10 cellular contexts compared by ENCODE assay signal in the genomic region with DNA sequence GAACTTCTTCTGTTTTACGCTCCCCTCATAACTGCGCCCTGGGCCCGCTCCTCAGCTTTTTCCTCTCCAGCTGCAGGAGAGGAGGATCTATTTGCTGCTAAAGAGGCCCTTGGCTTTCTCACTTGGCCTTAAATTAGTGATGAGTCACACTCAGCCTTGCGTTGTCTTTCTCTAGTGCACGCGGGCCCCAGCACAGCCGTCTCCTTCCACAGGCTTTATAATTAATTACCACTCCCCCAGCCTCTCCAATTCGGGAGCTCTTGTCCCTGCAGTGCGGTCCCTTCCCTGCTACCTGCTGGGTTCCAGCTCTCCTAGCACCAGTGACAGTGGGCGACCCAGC. TPM values are rescaled to one million over a fixed set of nuclear protein-coding genes. Genes with fewer than 3 reads are reported as not detected.
DNase-seq lines count a peak whose midpoint lies in the region; ATAC-seq and TF ChIP-seq lines count a peak whose summit lies in the region.
"Had no signal": no experiment of that assay in that cellular context is flagged by ENCODE, and none has a peak within 500 bp of the region (broad histone marks: within the 10 kb centered on the region; RNA-seq: fewer than 3 reads in every experiment).

No MANE protein-coding gene starts in this region.

- no peak overlapping the region for H3K27ac ChIP-seq in right atrium auricular region
- no peak overlapping the region for H3K27ac ChIP-seq in stomach smooth muscle (ENCODE audit: low read length)
- H3K27ac ChIP-seq: heart right ventricle had no signal

- in situ Hi-C loops in G401 (cut with HindIII; ENCODE audit: low sequenced_read_pairs) = no loop called here

- no peak for ATAC-seq in GM21360 (IDR thresholded peaks at IDR 0.05; ENCODE audit: unreplicated experiment)
- no peak for ATAC-seq in HG02885 (IDR thresholded peaks at IDR 0.05; ENCODE audit: poor library complexity, unreplicated experiment)

- no peak overlapping the region for H3K9ac ChIP-seq in stomach smooth muscle (ENCODE audit: low read length in 2 of 2)

- no peaks in the 10 kb centered on the region for H3K36me3 ChIP-seq in right atrium auricular region
- H3K36me3 ChIP-seq in stomach smooth muscle (ENCODE audit: control insufficient read depth in 2 of 2, insufficient read depth in 2 of 2, low read length in 2 of 2) = no peaks in the 10 kb centered on the region
- H3K36me3 ChIP-seq: heart right ventricle had no signal

- H3K9me3 ChIP-seq in right atrium auricular region (no peaks in the 10 kb centered on the region), stomach smooth muscle (ENCODE audit: control insufficient read depth in 2 of 2, low read length in 2 of 2) (no peaks in the 10 kb centered on the region)
- H3K9me3 ChIP-seq: heart right ventricle had no signal

- no peak overlapping the region for H3K4me3 ChIP-seq in right atrium auricular region
- H3K4me3 ChIP-seq in foreskin fibroblast (ENCODE audit: low read depth in 1 of 2, low read length in 2 of 2) = no peak overlapping the region
- peak overlapping the region; percentile 22 to 38 for H3K4me3 ChIP-seq in stomach smooth muscle (ENCODE audit: low read length in 2 of 2)
- H3K4me3 ChIP-seq: heart right ventricle had no signal

- H3K4me1 ChIP-seq in right atrium auricular region = peaks cover 0 to 7% of the 10 kb centered on the region in 2 donors
- H3K4me1 ChIP-seq in stomach smooth muscle (ENCODE audit: control insufficient read depth, insufficient read depth, low read length) = no peaks in the 10 kb centered on the region
- H3K4me1 ChIP-seq: heart right ventricle had no signal

- DNase-seq in cardiac septum (ENCODE audit: low spot score) (peak; percentile 20), right atrium auricular region (ENCODE audit: low spot score) (no peak), NOMO-1 treated with dmso at 0.1 percent for 144 hours (lab: John Stamatoyannopoulos, UW; ENCODE audit: unreplicated experiment) (peak; percentile 16), foreskin fibroblast (peak; percentile 29 to 70), G401 (ENCODE audit: low spot score) (no peak)
- DNase-seq: activated CD4-positive, alpha-beta T cell treated with anti-CD3 and anti-CD28 coated beads for 1 hour; heart right ventricle had no signal

- H3K27me3 ChIP-seq in right atrium auricular region = no peaks in the 10 kb centered on the region
- no peaks in the 10 kb centered on the region for H3K27me3 ChIP-seq in stomach smooth muscle (ENCODE audit: control insufficient read depth in 1 of 2, insufficient read depth in 2 of 2, low read length in 2 of 2)
- H3K27me3 ChIP-seq: heart right ventricle had no signal

- TF ChIP-seq CTCF in right atrium auricular region (IDR thresholded peaks at IDR 0.05) (no peak), foreskin fibroblast (IDR thresholded peaks at IDR 0.05; ENCODE audit: low read depth, low read length) (no peak)

- intact Hi-C loops in cardiac septum (cut with DNase I) = no loop called here

RNA-seq across cellular contexts. Expression of a gene that starts 25.2 kb away (rescaled TPM):
- total RNA-seq in cardiac septum (10.3 TPM), right atrium auricular region (1 to 10 TPM; 5.6 to 6.3 TPM)
- total RNA-seq in G401 (2014; rRNA removed; shearing (Covaris generic)) = 0.12 TPM in 1 of 2 replicates, not detected in the other

Comparison
In these comparisons a context has a peak if more than half of its experiments do, and no peak if none do; other contexts are left out.
1. DNase-seq: peak in cardiac septum (single experiment), NOMO-1 treated with dmso at 0.1 percent for 144 hours (single experiment) and foreskin fibroblast (2 of 2); none in right atrium auricular region (single experiment) and G401 (single experiment).
2. H3K4me3 ChIP-seq: peak in stomach smooth muscle (2 of 2); none in right atrium auricular region (0 of 2) and foreskin fibroblast (0 of 2).